In genomic region chr15:65133550-65134200, GRCh38 we compare ENCODE assay signal across 8 cellular contexts. TPM values are rescaled to one million over a fixed set of nuclear protein-coding genes. Genes with fewer than 3 reads are reported as not detected.
DNase-seq lines count a peak whose midpoint lies in the region; ATAC-seq and TF ChIP-seq lines count a peak whose summit lies in the region.

TSS of gene PDCD7 (minus strand) at chr15:65133808. CDS start at chr15:65133781, 27 bp downstream.

- H3K4me2 ChIP-seq in OCI-LY7 (ENCODE audit: low read length): peak within 1 kb of the TSS; percentile 86

- H3K36me3 ChIP-seq in OCI-LY7 (ENCODE audit: insufficient read depth, low read length) (peaks cover 20% of the 10 kb centered on the region), mucosa of descending colon (ENCODE audit: low read depth) (no peaks in the 10 kb centered on the region)

- H3K4me1 ChIP-seq in OCI-LY7 (ENCODE audit: insufficient read depth, low read length, poor library complexity, severe bottlenecking) (peaks cover 13% of the 10 kb centered on the region), mucosa of descending colon (ENCODE audit: low read depth) (peaks cover 18% of the 10 kb centered on the region)

- peaks cover 31% of the 10 kb centered on the region for H3K79me2 ChIP-seq in OCI-LY7 (ENCODE audit: insufficient read depth, low read depth, low read length)

- BruUV-seq in Calu3 (replicated peaks; lab: Mats Ljungman, UMichigan) (TSS peak; percentile 94), OCI-LY7 (replicated peaks; lab: Mats Ljungman, UMichigan) (no TSS peak)

- CTCF ChIA-PET in Calu3 (lab: Charles Lee): interaction anchor here (0.6 to 1.3 kb wide), 3 partner anchors 32 to 153 kb away, joined by 4 to 6 read pairs (median 5); partner anchors contain the start of gene PARP16
- CTCF ChIA-PET in OCI-LY7 (lab: Charles Lee; ENCODE audit: unreplicated experiment): no interaction called here

- ATAC-seq in GM21447 (IDR thresholded peaks at IDR 0.05; ENCODE audit: unreplicated experiment): peak; percentile 90
- peak; percentile 92 for ATAC-seq in mucosa of descending colon

- H3K27ac ChIP-seq in OCI-LY7 (ENCODE audit: low read depth, low read length, poor library complexity, severe bottlenecking) (peak within 1 kb of the TSS; percentile 64), epithelial cell of prostate (peak within 1 kb of the TSS; percentile 72)

- H3K27ac Mint-ChIP-seq in Calu3 (ENCODE audit: unreplicated experiment): peak within 1 kb of the TSS; percentile 97

- H3K4me3 Mint-ChIP-seq in Calu3 (ENCODE audit: low read depth, unreplicated experiment): peak within 1 kb of the TSS; percentile 88

- H3K4me3 ChIP-seq in OCI-LY7 (ENCODE audit: low read depth, low read length, poor library complexity, severe bottlenecking): peak within 1 kb of the TSS; percentile 87
- H3K4me3 ChIP-seq in mucosa of descending colon: peak within 1 kb of the TSS; percentile 59

- H3K36me3 Mint-ChIP-seq in Calu3 (ENCODE audit: insufficient read depth, unreplicated experiment): peaks cover 28% of the 10 kb centered on the region

- H2AFZ ChIP-seq in OCI-LY7 (ENCODE audit: low read length): peak within 1 kb of the TSS; percentile 95

- no peak for TF ChIP-seq CTCF in Calu3 (IDR thresholded peaks at IDR 0.05; ENCODE audit: unreplicated experiment)
- TF ChIP-seq CTCF in OCI-LY7 (conservative IDR thresholded peaks at IDR 0.05; ENCODE audit: low read length): no peak
- no peak for TF ChIP-seq CTCF in mucosa of descending colon (IDR thresholded peaks at IDR 0.05)

- H3K4me1 Mint-ChIP-seq in Calu3 (ENCODE audit: low read depth, unreplicated experiment): peaks cover 13% of the 10 kb centered on the region

- no peaks in the 10 kb centered on the region for H3K27me3 Mint-ChIP-seq in Calu3 (ENCODE audit: unreplicated experiment)

- intact Hi-C loops in Calu3 (cut with micrococcal nuclease; ENCODE audit: unreplicated experiment): no loop called here
- intact Hi-C loops in OCI-LY7 (cut with micrococcal nuclease; ENCODE audit: unreplicated experiment): loop anchor here (1.0 to 2.0 kb wide), 3 partner anchors 52 to 171 kb away; partner anchors contain the start of genes CLPX, RNU5A-1 and RNU5B-1
- intact Hi-C loops in mucosa of descending colon (cut with DNase I, micrococcal nuclease): no loop called here

- DNase-seq in Calu3 (peak; percentile 82), HuH-7.5 (ENCODE audit: low spot score) (peak; percentile 97), OCI-LY7 (ENCODE audit: low spot score) (peak; percentile 95), activated T-cell treated with anti-CD3 and anti-CD28 coated beads for 24 hours (ENCODE audit: low read depth) (peak; percentile 77), epithelial cell of prostate (ENCODE audit: low read depth, low spot score) (peak; percentile 44), mucosa of descending colon (peak; percentile 85 to 94 (median 93))
- peak; percentile 75 for DNase-seq in stimulated activated CD8-positive, alpha-beta memory T cell treated with anti-CD3 and anti-CD28 coated beads, Interleukin-4, amount 100 ng/mL, for 24 hours (ENCODE audit: low read depth)

- H3K9me2 ChIP-seq in OCI-LY7 (ENCODE audit: insufficient read depth, low read length): no peaks in the 10 kb centered on the region

- no peaks in the 10 kb centered on the region for H4K20me1 ChIP-seq in OCI-LY7 (ENCODE audit: insufficient read depth, low read length)

- peaks cover 11% of the 10 kb centered on the region; the same call in 1 of the 2 replicates for H3K9me3 ChIP-seq in OCI-LY7 (ENCODE audit: low read length)
- no peaks in the 10 kb centered on the region for H3K9me3 ChIP-seq in mucosa of descending colon

- H3K9me3 Mint-ChIP-seq in Calu3 (ENCODE audit: low read depth, unreplicated experiment): peaks cover 3% of the 10 kb centered on the region

- POLR2A ChIA-PET in OCI-LY7 (lab: Charles Lee): interaction anchor here (0.6 to 1.6 kb wide), 5 partner anchors 9 to 152 kb away, joined by 3 to 10 read pairs (median 6); partner anchors contain the start of genes CLPX and PARP16

RNA-seq across cellular contexts. Expression of gene PDCD7, which starts in this region (rescaled TPM):
- 26.4 and 33.9 TPM in 2 replicates for total RNA-seq in Calu3 (2022)
- total RNA-seq in OCI-LY7 (2014; rRNA removed; shearing (Covaris generic)): 27.2 and 34.6 TPM in 2 replicates
- total RNA-seq in OCI-LY7 (2022): 42.6 and 47.3 TPM in 2 replicates
- total RNA-seq in mucosa of descending colon: 10 to 100 TPM; 12.0 to 32.9 (median 13.4) TPM

Comparison
In these comparisons a context has a peak if more than half of its experiments do, and no peak if none do; other contexts are left out.
1. Peak in every context shown above with its lines: DNase-seq, ATAC-seq, H3K4me3 ChIP-seq and H3K27ac ChIP-seq.
2. DNase-seq: peak in every context shown above with its lines; median percentile 97 in HuH-7.5; 95 in OCI-LY7; 93 in mucosa of descending colon; 82 in Calu3; 77 in activated T-cell treated with anti-CD3 and anti-CD28 coated beads for 24 hours; 75 in stimulated activated CD8-positive, alpha-beta memory T cell treated with anti-CD3 and anti-CD28 coated beads, Interleukin-4, amount 100 ng/mL, for 24 hours; 44 in epithelial cell of prostate.